Comparison of ENCODE assay signal across 1 cellular context in the genomic region with DNA sequence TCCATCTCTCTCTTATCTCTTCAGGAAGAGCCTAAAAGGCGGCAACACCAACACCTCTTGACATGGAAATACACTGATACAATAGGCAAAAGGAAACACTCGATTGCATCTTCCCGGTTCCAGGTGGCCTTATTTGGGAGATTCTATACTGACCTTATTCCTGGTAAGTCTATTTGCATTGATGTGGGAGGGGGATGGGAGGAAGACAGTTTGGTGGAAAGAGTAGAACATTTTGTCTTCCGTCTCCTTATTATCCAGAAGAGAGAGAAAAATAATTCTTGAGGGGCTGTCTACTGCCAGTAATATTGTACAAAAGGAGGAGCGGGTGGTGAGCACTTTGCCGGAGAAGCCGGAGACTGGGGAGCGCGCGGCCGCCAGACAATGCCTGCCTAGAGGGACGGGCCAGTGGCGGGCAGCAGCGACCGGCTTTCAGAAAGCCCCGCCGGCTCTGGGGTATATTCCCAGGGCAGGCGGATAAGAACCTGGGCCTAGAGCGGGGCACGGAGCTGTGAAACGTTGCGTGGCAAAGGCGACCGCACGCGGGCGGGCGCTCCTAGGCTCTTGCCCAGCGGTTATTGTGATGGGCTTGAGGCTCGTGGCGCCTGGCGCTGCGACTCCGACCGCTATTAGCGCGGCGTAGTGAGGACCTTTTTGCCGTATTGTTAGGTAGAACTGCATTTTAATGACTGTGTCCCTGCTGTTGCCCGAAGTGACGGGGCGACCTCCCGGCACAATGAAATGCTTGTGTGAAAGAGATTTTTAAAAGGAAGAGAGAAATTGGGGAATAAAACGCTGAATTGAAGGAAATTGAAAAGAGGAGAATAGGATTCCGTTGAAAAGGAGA.
TF ChIP-seq lines count a peak whose summit lies in the region.

No MANE protein-coding gene starts in this region.

TF ChIP-seq in HEK293, 187 proteins besides CTCF, POLR2A, EP300 and RAD21 (continued from another document):
- TF ChIP-seq PRDM2 (tag by site-specific recombination; IDR thresholded peaks at IDR 0.05; ENCODE audit: borderline replicate concordance) (no peak), SALL2 (tag by site-specific recombination; IDR thresholded peaks at IDR 0.05; ENCODE audit: borderline replicate concordance) (no peak), ZNF157 (tag by site-specific recombination; IDR thresholded peaks at IDR 0.05) (no peak), KLF16 (tag by site-specific recombination; IDR thresholded peaks at IDR 0.05) (no peak), HOXC10 (CRISPR knock-in tag; IDR thresholded peaks at IDR 0.05) (no peak), ZIC2 (tag by site-specific recombination; IDR thresholded peaks at IDR 0.05) (no peak)
